ENCODE assay signal across 36 cellular contexts in genomic region chr5:159303286-159303685, GRCh38. TPM values are rescaled to one million over a fixed set of nuclear protein-coding genes. Genes with fewer than 3 reads are reported as not detected.
"Had no signal": no experiment of that assay in that cellular context is flagged by ENCODE, and none has a peak within 500 bp of the region (broad histone marks: within the 10 kb centered on the region; RNA-seq: fewer than 3 reads in every experiment).

No MANE protein-coding gene starts in this region.

- H3K27ac ChIP-seq: ascending aorta, breast epithelium, cardiac muscle cell, colonic mucosa, esophagus squamous epithelium, gastroesophageal sphincter, heart right ventricle had no signal

- FAIRE-seq: endometrium, endothelial cell of umbilical vein had no signal

- H3K36me3 ChIP-seq: ascending aorta, breast epithelium, cardiac muscle cell, colonic mucosa, esophagus squamous epithelium, gastroesophageal sphincter, heart right ventricle had no signal

- H3K9me3 ChIP-seq: colonic mucosa had no signal

- H3K4me3 ChIP-seq: ascending aorta, breast epithelium, cardiac muscle cell, colonic mucosa, esophagus squamous epithelium, gastroesophageal sphincter, heart right ventricle had no signal

- H3K27me3 ChIP-seq: ascending aorta, breast epithelium, colonic mucosa, esophagus squamous epithelium had no signal

- H3K4me1 ChIP-seq: ascending aorta, breast epithelium, colonic mucosa, gastroesophageal sphincter, heart right ventricle had no signal

- ATAC-seq: activated CD4-positive, alpha-beta T cell treated with anti-CD3 and anti-CD28 coated beads for 36 hours; activated CD8-positive, alpha-beta memory T cell treated with anti-CD3 and anti-CD28 coated beads, Interleukin-2, amount 10 ng/mL, durations not matched to agents 7 days and 5 days; activated CD8-positive, alpha-beta T cell treated with anti-CD3 and anti-CD28 coated beads, Interleukin-2, amount 10 ng/mL, durations not matched to agents 7 days and 5 days; activated naive CD4-positive, alpha-beta T cell treated with anti-CD3 and anti-CD28 coated beads, Interleukin-2, amount 50 U/mL, for 72 hours; gastroesophageal sphincter; heart right ventricle had no signal

- DNase-seq: activated CD4-positive, alpha-beta memory T cell treated with anti-CD3 and anti-CD28 coated beads for 36 hours; activated CD4-positive, alpha-beta T cell treated with anti-CD3 and anti-CD28 coated beads for 36 hours; activated CD4-positive, alpha-beta T cell treated with anti-CD3 and anti-CD28 coated beads, Interleukin-2, amount 10 ng/mL, durations not matched to agents 24 days and 14 days; activated CD4-positive, CD25-positive, alpha-beta regulatory T cell; activated CD4-positive, CD25-positive, alpha-beta regulatory T cell treated with anti-CD3 and anti-CD28 coated beads, Interleukin-2, amount 50 U/mL, for 72 hours; activated CD8-positive, alpha-beta memory T cell treated with anti-CD3 and anti-CD28 coated beads, Interleukin-2, amount 10 ng/mL, durations not matched to agents 7 days and 5 days; activated CD8-positive, alpha-beta memory T cell treated with anti-CD3 and anti-CD28 coated beads, Interleukin-2, amount 50 U/mL, for 4 hours; activated CD8-positive, alpha-beta T cell treated with anti-CD3 and anti-CD28 coated beads, Interleukin-2, amount 10 ng/mL, durations not matched to agents 7 days and 5 days; activated effector memory CD4-positive, alpha-beta T cell treated with anti-CD3 and anti-CD28 coated beads, Interleukin-2, amount 50 U/mL, for 16 hours; activated naive CD4-positive, alpha-beta T cell treated with anti-CD3 and anti-CD28 coated beads, Interleukin-2, amount 10 ng/mL, durations not matched to agents 7 days and 5 days; activated naive CD8-positive, alpha-beta T cell treated with anti-CD3 and anti-CD28 coated beads, Interleukin-2, amount 10 ng/mL, durations not matched to agents 7 days and 5 days; activated T-cell treated with anti-CD3 and anti-CD28 coated beads, Interleukin-2, amount 50 U/mL, for 1 hour; activated T-cell treated with anti-CD3 and anti-CD28 coated beads, Interleukin-2, amount 50 U/mL, for 48 hours; central memory CD4-positive, alpha-beta T cell; cerebellar nuclear complex; colonic mucosa; effector CD8-positive, alpha-beta T cell; esophagus squamous epithelium; foreskin melanocyte; heart right ventricle; T-helper 2 cell had no signal

RNA-seq across cellular contexts. Expression of gene IL12B, which starts 27.0 kb away (rescaled TPM):
- total RNA-seq: activated CD4-positive, alpha-beta memory T cell treated with anti-CD3 and anti-CD28 coated beads for 36 hours; activated CD4-positive, alpha-beta T cell treated with anti-CD3 and anti-CD28 coated beads for 36 hours; activated CD4-positive, alpha-beta T cell treated with anti-CD3 and anti-CD28 coated beads, Interleukin-2, amount 10 ng/mL, durations not matched to agents 24 days and 14 days; activated CD8-positive, alpha-beta memory T cell treated with anti-CD3 and anti-CD28 coated beads for 36 hours; activated CD8-positive, alpha-beta T cell treated with anti-CD3 and anti-CD28 coated beads, Interleukin-2, amount 10 ng/mL, durations not matched to agents 7 days and 5 days; activated naive CD8-positive, alpha-beta T cell treated with anti-CD3 and anti-CD28 coated beads, Interleukin-2, amount 10 ng/mL, durations not matched to agents 7 days and 5 days; activated T-helper 1 cell treated with anti-CD3 and anti-CD28 coated beads, Interleukin-12 subunit alpha, Interleukin-12 subunit beta, Interleukin-2, Interleukin-4 antibody, amounts not matched to agents 30 ng/mL and 10 ng/mL and 1 ng/mL, durations not matched to agents 14 hours and 24 hours and 36 hours; activated T-helper 2 cell treated with anti-CD3 and anti-CD28 coated beads, Interferon-gamma antibody, Interleukin-2, Interleukin-4, amounts not matched to agents 10 μg/mL and 5 μg/mL and 100 μg/mL, durations not matched to agents 14 hours and 24 hours and 36 hours; ascending aorta; breast epithelium; cardiac muscle cell; colonic mucosa; dermis microvascular lymphatic vessel endothelial cell; endothelial cell of umbilical vein; esophagus squamous epithelium; fibroblast of lung; fibroblast of villous mesenchyme; gastroesophageal sphincter; glomerular endothelial cell; heart right ventricle had no signal
- polyA plus RNA-seq: cardiac muscle cell, endothelial cell of umbilical vein, esophagus, fibroblast of lung, heart right ventricle had no signal
